In the genomic region with DNA sequence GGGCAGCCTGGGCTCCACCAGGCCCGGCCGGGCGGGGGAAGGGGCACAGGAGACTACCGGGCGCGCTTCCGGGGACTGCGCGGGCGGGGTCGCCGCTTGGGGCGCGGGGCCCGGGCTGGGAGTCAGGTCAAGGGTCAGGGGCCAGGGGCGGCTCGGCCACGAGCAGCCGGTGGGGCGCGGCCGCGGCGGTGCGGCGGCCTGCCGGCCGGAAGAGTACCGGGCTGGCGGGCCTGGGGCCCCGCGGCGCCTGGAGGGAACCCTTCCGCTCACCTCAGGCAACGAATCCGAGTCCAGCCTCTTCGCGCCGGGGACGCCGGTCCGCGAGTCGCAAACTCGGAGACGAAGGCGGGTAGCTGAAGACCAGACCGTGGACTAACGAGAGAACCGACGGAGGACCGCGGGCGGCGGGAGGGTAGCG, we compare ENCODE assay signal across 8 cellular contexts. TPM values are rescaled to one million over a fixed set of nuclear protein-coding genes. Genes with fewer than 3 reads are reported as not detected.
DNase-seq lines count a peak whose midpoint lies in the region; ATAC-seq and TF ChIP-seq lines count a peak whose summit lies in the region.

No MANE protein-coding gene starts in this region.

- peak overlapping the region; percentile 86 to 94 (median 90) for H3K4me3 ChIP-seq in mammary epithelial cell (replicated peaks in 1 of 3; ENCODE audit: insufficient read depth in 1 of 3, low read depth in 2 of 3, low read length in 3 of 3)

- dilution Hi-C loops in mammary epithelial cell (cut with HindIII; ENCODE audit: low sequenced_read_pairs): loop anchor here (5.0 kb wide), 4 partner anchors 64 to 329 kb away; a partner anchor contains a TSS

- no peaks in the 10 kb centered on the region for H3K27me3 ChIP-seq in mammary epithelial cell (ENCODE audit: insufficient read depth, low read length)

- peaks cover 74% of the 10 kb centered on the region for H3K79me2 ChIP-seq in mammary epithelial cell (ENCODE audit: insufficient read depth, low read length)

- intact Hi-C loops in mammary epithelial cell (cut with micrococcal nuclease): no loop called here

- ATAC-seq in HG03039 (IDR thresholded peaks at IDR 0.05; ENCODE audit: unreplicated experiment): peak; percentile 25
- ATAC-seq in left lobe of liver: peak; percentile 55

- H3K36me3 ChIP-seq in mammary epithelial cell (ENCODE audit: insufficient read depth, low read length): peaks cover 5% of the 10 kb centered on the region

- in situ Hi-C loops in mammary epithelial cell (cut with MboI; ENCODE audit: low sequenced_read_pairs in 2 of 2): no loop called here

- no CpG with 5 or more reads among the region's 56 CpGs for WGBS in mammary epithelial cell (ENCODE audit: low coverage, missing lambda C conversion rate)

- CTCF ChIA-PET in mammary epithelial cell (lab: Charles Lee; ENCODE audit: low non-redundant PET): interaction anchor here (0.6 kb wide), 1 partner anchor 72 kb away, joined by 4 read pairs; a partner anchor contains a TSS

- H4K20me1 ChIP-seq in mammary epithelial cell (ENCODE audit: insufficient read depth, low read length): peaks cover 7% of the 10 kb centered on the region

- no TSS peak for BruUV-seq in mammary epithelial cell (replicated peaks; lab: Mats Ljungman, UMichigan)

- peak overlapping the region; percentile 13 for H3K4me2 ChIP-seq in mammary epithelial cell (ENCODE audit: insufficient read depth, low read depth, low read length)

- H3K9me3 ChIP-seq in mammary epithelial cell (replicated peaks; ENCODE audit: insufficient read depth, low read length): no peaks in the 10 kb centered on the region

- H3K9ac ChIP-seq in mammary epithelial cell (ENCODE audit: insufficient read depth, low read length): peak overlapping the region; percentile 86

- TF ChIP-seq CTCF in mammary epithelial cell (conservative IDR thresholded peaks at IDR 0.05 in 1 of 2, IDR thresholded peaks at IDR 0.05 in 1 of 2; ENCODE audit: extremely low read depth in 1 of 2, insufficient read depth in 1 of 2, low read depth in 1 of 2, low read length in 2 of 2): no peak

- H2AFZ ChIP-seq in mammary epithelial cell (ENCODE audit: low read depth, low read length): peak overlapping the region; percentile 74

- DNase-seq in NCI-H510A (lab: John Stamatoyannopoulos, UW) (peak; percentile 45), NCI-H510A treated with DMSO at 0.1 percent for 48 hours (lab: John Stamatoyannopoulos, UW) (no peak), T-helper 1 cell (peak; percentile 33 to 63 (median 39)), mammary epithelial cell (no peak), left lobe of liver (ENCODE audit: low spot score) (peak; percentile 77), NCI-H2107 treated with DMSO at 0.1 percent for 48 hours (lab: John Stamatoyannopoulos, UW; ENCODE audit: unreplicated experiment) (no peak)
- DNase-seq in stimulated activated CD4-positive, alpha-beta T cell treated with anti-CD3 and anti-CD28 coated beads, Interleukin-4, amount 100 ng/mL, for 24 hours: peak; percentile 37

- peaks cover 37% of the 10 kb centered on the region for H3K4me1 ChIP-seq in mammary epithelial cell (ENCODE audit: insufficient read depth, low read length)

- peak overlapping the region; percentile 91 for H3K27ac ChIP-seq in mammary epithelial cell (ENCODE audit: insufficient read depth, low read depth, low read length)

RNA-seq across cellular contexts. Expression of a gene that starts 0.2 kb away (rescaled TPM):
- total RNA-seq in mammary epithelial cell (100 to 1,000 TPM; 406 to 421 TPM), left lobe of liver (155 TPM)
- polyA plus RNA-seq in mammary epithelial cell: 486 TPM
- 1,295 TPM for polyA minus RNA-seq in mammary epithelial cell

RNA-seq across cellular contexts. Expression of a gene that starts 0.7 kb away (rescaled TPM):
- total RNA-seq in mammary epithelial cell (10 to 100 TPM; 17.3 to 21.7 TPM), left lobe of liver (23.4 TPM)
- 29.2 TPM for polyA plus RNA-seq in mammary epithelial cell
- polyA minus RNA-seq in mammary epithelial cell: 30.4 TPM

RNA-seq across cellular contexts. Expression of a gene that starts 10.7 kb away (rescaled TPM):
- total RNA-seq in mammary epithelial cell (1 to 10 TPM; 1.2 to 3.8 TPM), left lobe of liver (46.8 TPM)
- polyA plus RNA-seq in mammary epithelial cell: 1.7 TPM
- polyA minus RNA-seq in mammary epithelial cell: not detected

RNA-seq across cellular contexts. Expression of a gene that starts 17.6 kb away (rescaled TPM):
- total RNA-seq in mammary epithelial cell (10 to 100 TPM in 1 of 2 donors, 1 to 10 TPM in 1; 7.3 to 12.5 TPM), left lobe of liver (9.1 TPM)
- 7.3 TPM for polyA plus RNA-seq in mammary epithelial cell
- 2.1 TPM for polyA minus RNA-seq in mammary epithelial cell

RNA-seq across cellular contexts. Expression of a gene that starts 53.4 kb away (rescaled TPM):
- total RNA-seq in mammary epithelial cell (100 to 1,000 TPM; 275 to 607 TPM), left lobe of liver (272 TPM)
- polyA plus RNA-seq in mammary epithelial cell: 776 TPM
- polyA minus RNA-seq in mammary epithelial cell: 167 TPM

Comparison
In these comparisons a context has a peak if more than half of its experiments do, and no peak if none do; other contexts are left out.
1. DNase-seq: peak in NCI-H510A (single experiment), T-helper 1 cell (5 of 5), left lobe of liver (single experiment) and stimulated activated CD4-positive, alpha-beta T cell treated with anti-CD3 and anti-CD28 coated beads, Interleukin-4, amount 100 ng/mL, for 24 hours (single experiment); none in NCI-H510A treated with DMSO at 0.1 percent for 48 hours (single experiment), mammary epithelial cell (single experiment) and NCI-H2107 treated with DMSO at 0.1 percent for 48 hours (single experiment).